Comparison of ENCODE assay signal across 9 cellular contexts in genomic region chr15:88257311-88257901, GRCh38. TPM values are rescaled to one million over a fixed set of nuclear protein-coding genes. Genes with fewer than 3 reads are reported as not detected.
DNase-seq lines count a peak whose midpoint lies in the region; ATAC-seq and TF ChIP-seq lines count a peak whose summit lies in the region.
"Had no signal": no experiment of that assay in that cellular context is flagged by ENCODE, and none has a peak within 500 bp of the region (broad histone marks: within the 10 kb centered on the region; RNA-seq: fewer than 3 reads in every experiment).

No MANE protein-coding gene starts in this region.

- in situ Hi-C loops in mammary epithelial cell (cut with MboI; ENCODE audit: low sequenced_read_pairs in 2 of 2) = no loop called here

- H3K36me3 ChIP-seq in mammary epithelial cell (ENCODE audit: insufficient read depth, low read length) = no peaks in the 10 kb centered on the region
- no peaks in the 10 kb centered on the region for H3K36me3 ChIP-seq in naive thymus-derived CD4-positive, alpha-beta T cell (ENCODE audit: control insufficient read depth in 2 of 3, insufficient read depth in 3 of 3, low read length in 3 of 3)
- H3K36me3 ChIP-seq in vagina = no peaks in the 10 kb centered on the region

- peak overlapping the region; percentile 52 for H3K4me2 ChIP-seq in mammary epithelial cell (ENCODE audit: insufficient read depth, low read depth, low read length)

- intact Hi-C loops in mammary epithelial cell (cut with micrococcal nuclease) (no loop called here), vagina (cut with DNase I) (loop anchor here (10.0 kb wide), 1 partner anchor 303 kb away; no protein-coding TSS in a partner anchor)
- intact Hi-C loops in naive thymus-derived CD4-positive, alpha-beta T cell (cut with micrococcal nuclease) = no loop called here

- no peak overlapping the region for H2AFZ ChIP-seq in mammary epithelial cell (ENCODE audit: low read depth, low read length)

- peak; percentile 18 for DNase-seq in stimulated activated CD4-positive, alpha-beta T cell treated with anti-CD3 and anti-CD28 coated beads, Interleukin-1b, Interleukin-23, amount 100 ng/mL, for 48 hours
- DNase-seq in stimulated activated CD4-positive, alpha-beta T cell treated with anti-CD3 and anti-CD28 coated beads, Interleukin-12 subunit alpha, Interleukin-12 subunit beta, amount 100 ng/mL, for 4 hours = no peak
- DNase-seq in mammary epithelial cell (no peak), vagina (ENCODE audit: extremely low spot score in 2 of 2) (no peak)
- no peak for DNase-seq in naive thymus-derived CD4-positive, alpha-beta T cell

- H3K27me3 ChIP-seq in mammary epithelial cell (ENCODE audit: insufficient read depth, low read length) = peaks cover 30% of the 10 kb centered on the region
- H3K27me3 ChIP-seq in naive thymus-derived CD4-positive, alpha-beta T cell (ENCODE audit: control insufficient read depth in 2 of 2, insufficient read depth in 2 of 2, low read length in 2 of 2) = no peaks in the 10 kb centered on the region
- peaks cover 3% of the 10 kb centered on the region for H3K27me3 ChIP-seq in vagina

- no TSS peak for BruUV-seq in mammary epithelial cell (replicated peaks; lab: Mats Ljungman, UMichigan)

- H4K20me1 ChIP-seq in mammary epithelial cell (ENCODE audit: insufficient read depth, low read length) = no peaks in the 10 kb centered on the region

- H3K79me2 ChIP-seq in mammary epithelial cell (ENCODE audit: insufficient read depth, low read length) = no peaks in the 10 kb centered on the region

- H3K36me3 Mint-ChIP-seq in naive thymus-derived CD4-positive, alpha-beta T cell = no peaks in the 10 kb centered on the region

- peak overlapping the region; percentile 70 to 90 (median 82) for H3K4me3 Mint-ChIP-seq in naive thymus-derived CD4-positive, alpha-beta T cell

- CTCF ChIA-PET in mammary epithelial cell (lab: Charles Lee; ENCODE audit: low non-redundant PET) = no interaction called here
- CTCF ChIA-PET in naive thymus-derived CD4-positive, alpha-beta T cell (lab: Charles Lee) = interaction anchor here (0.6 kb wide), 1 partner anchor 10 kb away, joined by 3 read pairs; no protein-coding TSS in a partner anchor

- peaks cover 0 to 1% (median 0%) of the 10 kb centered on the region in 11 donors for H3K9me3 Mint-ChIP-seq in naive thymus-derived CD4-positive, alpha-beta T cell

- H3K4me3 ChIP-seq in mammary epithelial cell (replicated peaks in 1 of 3; ENCODE audit: insufficient read depth in 1 of 3, low read depth in 2 of 3, low read length in 3 of 3) = no peak overlapping the region
- H3K4me3 ChIP-seq in naive thymus-derived CD4-positive, alpha-beta T cell (ENCODE audit: low read length) = no peak overlapping the region
- H3K4me3 ChIP-seq in vagina = peak overlapping the region; percentile 36 to 46

- H3K27ac ChIP-seq in mammary epithelial cell (ENCODE audit: insufficient read depth, low read depth, low read length) = no peak overlapping the region
- H3K27ac ChIP-seq in naive thymus-derived CD4-positive, alpha-beta T cell (ENCODE audit: low read depth, low read length) = no peak overlapping the region
- H3K27ac ChIP-seq in vagina = no peak overlapping the region
- H3K27ac ChIP-seq: HL-60 had no signal

- WGBS in mammary epithelial cell (ENCODE audit: low coverage, missing lambda C conversion rate) = 1% methylated on average over 12 of the region's 42 CpGs

- no peak overlapping the region for H3K9ac ChIP-seq in mammary epithelial cell (ENCODE audit: insufficient read depth, low read length)

- peak overlapping the region in 1 of 9 donors; percentile 43 for H3K27ac Mint-ChIP-seq in naive thymus-derived CD4-positive, alpha-beta T cell

- H3K4me1 ChIP-seq in mammary epithelial cell (ENCODE audit: insufficient read depth, low read length) (peaks cover 8% of the 10 kb centered on the region), vagina (peaks cover 19% of the 10 kb centered on the region)
- H3K4me1 ChIP-seq in naive thymus-derived CD4-positive, alpha-beta T cell (ENCODE audit: control insufficient read depth in 2 of 2, insufficient read depth in 2 of 2, low read length in 2 of 2) = no peaks in the 10 kb centered on the region

- TF ChIP-seq CTCF in mammary epithelial cell (conservative IDR thresholded peaks at IDR 0.05 in 1 of 2, IDR thresholded peaks at IDR 0.05 in 1 of 2; ENCODE audit: extremely low read depth in 1 of 2, insufficient read depth in 1 of 2, low read depth in 1 of 2, low read length in 2 of 2) (no peak), vagina (IDR thresholded peaks at IDR 0.05) (no peak)

- no peak for ATAC-seq in naive thymus-derived CD4-positive, alpha-beta T cell
- no peak for ATAC-seq in HG02840 (IDR thresholded peaks at IDR 0.05; ENCODE audit: low FRiP score, unreplicated experiment)
- ATAC-seq in GM21360 (IDR thresholded peaks at IDR 0.05; ENCODE audit: unreplicated experiment) = no peak
- ATAC-seq in HG02981 (IDR thresholded peaks at IDR 0.05; ENCODE audit: unreplicated experiment) = no peak

- H3K4me1 Mint-ChIP-seq in naive thymus-derived CD4-positive, alpha-beta T cell = peaks cover 6 to 26% (median 22%) of the 10 kb centered on the region in 7 donors

- dilution Hi-C loops in mammary epithelial cell (cut with HindIII; ENCODE audit: low sequenced_read_pairs) = no loop called here

- POLR2A ChIA-PET in naive thymus-derived CD4-positive, alpha-beta T cell (lab: Charles Lee) = no interaction called here

- peaks cover 57 to 73% (median 63%) of the 10 kb centered on the region in 5 donors for H3K27me3 Mint-ChIP-seq in naive thymus-derived CD4-positive, alpha-beta T cell

- no peaks in the 10 kb centered on the region for H3K9me3 ChIP-seq in mammary epithelial cell (replicated peaks; ENCODE audit: insufficient read depth, low read length)
- no peaks in the 10 kb centered on the region for H3K9me3 ChIP-seq in naive thymus-derived CD4-positive, alpha-beta T cell (ENCODE audit: control insufficient read depth in 2 of 3, low read length in 3 of 3)
- no peaks in the 10 kb centered on the region for H3K9me3 ChIP-seq in vagina

- no peak for TF ChIP-seq POLR2A in vagina (IDR thresholded peaks at IDR 0.05)

RNA-seq across cellular contexts. Expression of gene NTRK3, which starts 0.9 kb away (rescaled TPM):
- not detected for total RNA-seq in mammary epithelial cell
- polyA plus RNA-seq in mammary epithelial cell = not detected
- polyA minus RNA-seq in mammary epithelial cell = not detected
- under 1 TPM in 2 of 5 experiments, not detected in 3; 0.05 to 0.78 TPM for total RNA-seq in naive thymus-derived CD4-positive, alpha-beta T cell
- not detected for polyA plus RNA-seq in naive thymus-derived CD4-positive, alpha-beta T cell
- 4.9 TPM for total RNA-seq in vagina

Comparison
In these comparisons a context has a peak if more than half of its experiments do, and no peak if none do; other contexts are left out.
1. H3K4me3 ChIP-seq: peak in vagina (2 of 2); none in mammary epithelial cell (0 of 3) and naive thymus-derived CD4-positive, alpha-beta T cell (single experiment).